14 cellular contexts compared by ENCODE assay signal in the genomic region with DNA sequence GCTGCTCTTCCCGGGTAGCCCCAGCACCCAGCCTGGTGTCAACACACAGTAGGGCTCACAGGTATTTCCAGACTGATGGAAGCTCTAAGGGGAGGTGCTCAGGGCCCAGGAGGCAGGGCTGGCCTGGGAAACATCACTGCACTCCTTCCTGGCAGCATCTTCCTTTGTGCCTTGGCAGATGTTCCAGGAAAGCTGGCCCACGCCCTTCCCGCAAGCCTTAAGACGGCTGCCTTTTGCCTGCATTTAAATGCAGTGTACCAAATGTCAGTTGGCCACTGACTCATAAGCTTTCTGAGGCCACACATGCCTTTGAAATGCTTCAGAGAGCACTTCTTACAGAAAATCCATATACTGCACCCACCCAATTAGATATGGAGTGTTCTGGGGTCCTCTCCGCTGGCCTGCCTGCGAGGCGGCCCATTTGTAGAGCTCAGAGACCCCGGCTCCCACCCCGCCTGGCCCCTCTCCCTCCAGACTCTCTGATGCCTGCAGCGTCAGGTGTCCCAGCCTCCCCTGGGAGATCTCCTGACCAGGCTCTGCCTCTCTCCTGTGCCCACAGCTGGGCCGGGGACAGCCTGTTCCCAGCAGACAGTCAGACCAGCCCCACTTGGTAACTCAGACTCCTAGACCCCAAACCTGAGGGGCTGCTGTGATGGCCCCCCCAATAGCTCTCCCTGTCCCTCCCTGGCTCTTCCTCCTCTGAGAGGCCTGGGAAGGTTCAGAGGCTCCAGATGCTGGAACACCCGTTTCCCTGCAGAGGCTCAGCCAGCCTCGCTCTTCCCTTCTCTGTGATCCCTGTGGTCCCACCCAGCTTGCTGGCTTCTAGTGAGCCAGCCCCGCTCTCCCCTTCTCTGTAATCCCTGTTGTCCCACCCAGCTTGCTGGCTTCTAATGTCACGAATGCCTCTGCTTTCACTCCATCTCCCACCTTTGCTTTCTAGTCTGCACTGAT. TPM values are rescaled to one million over a fixed set of nuclear protein-coding genes. Genes with fewer than 3 reads are reported as not detected.
DNase-seq lines count a peak whose midpoint lies in the region; ATAC-seq and TF ChIP-seq lines count a peak whose summit lies in the region.
"Had no signal": no experiment of that assay in that cellular context is flagged by ENCODE, and none has a peak within 500 bp of the region (broad histone marks: within the 10 kb centered on the region; RNA-seq: fewer than 3 reads in every experiment).

No MANE protein-coding gene starts in this region.

- H3K9ac ChIP-seq in neural progenitor cell: no peak overlapping the region

- H3K27ac Mint-ChIP-seq in neural progenitor cell: peak overlapping the region; percentile 3
- H3K27ac Mint-ChIP-seq: CD8-positive, alpha-beta T cell; naive B cell had no signal

- H3K27me3 Mint-ChIP-seq in neural progenitor cell (ENCODE audit: insufficient read depth, low read depth): peaks cover 6% of the 10 kb centered on the region

- H3F3A ChIP-seq in neural progenitor cell (ENCODE audit: low read depth): no peaks in the 10 kb centered on the region

- H2AFZ ChIP-seq in neural progenitor cell (replicated peaks): no peak overlapping the region

- no peaks in the 10 kb centered on the region for H4K20me1 ChIP-seq in neural progenitor cell (ENCODE audit: low read depth)

- H3K27me3 ChIP-seq in neural progenitor cell: no peaks in the 10 kb centered on the region

- H3K4me3 Mint-ChIP-seq in neural progenitor cell: no peak overlapping the region
- H3K4me3 Mint-ChIP-seq: CD8-positive, alpha-beta T cell had no signal

- H3K4me1 Mint-ChIP-seq in neural progenitor cell: peaks cover 10% of the 10 kb centered on the region
- H3K4me1 Mint-ChIP-seq: naive B cell had no signal

- H3K4me2 ChIP-seq in neural progenitor cell: no peak overlapping the region

- H3K27ac ChIP-seq in neural progenitor cell: no peak overlapping the region
- H3K27ac ChIP-seq: HL-60 had no signal

- no peaks in the 10 kb centered on the region for H3K79me2 ChIP-seq in neural progenitor cell (ENCODE audit: low read depth)

- H3K9me3 Mint-ChIP-seq in neural progenitor cell: peaks cover 12% of the 10 kb centered on the region

- H3K36me3 Mint-ChIP-seq in neural progenitor cell: no peaks in the 10 kb centered on the region
- H3K36me3 Mint-ChIP-seq: CD8-positive, alpha-beta T cell had no signal

- ATAC-seq in HG02870 (IDR thresholded peaks at IDR 0.05; ENCODE audit: unreplicated experiment): no peak
- ATAC-seq: CD8-positive, alpha-beta T cell; Panc1 had no signal

- no peaks in the 10 kb centered on the region for H3K36me3 ChIP-seq in neural progenitor cell
- H3K36me3 ChIP-seq: heart right ventricle had no signal

- no peak for TF ChIP-seq CTCF in neural progenitor cell (IDR thresholded peaks at IDR 0.05)

- H3K9me3 ChIP-seq in neural progenitor cell (ENCODE audit: low read depth): no peaks in the 10 kb centered on the region

- DNase-seq in AG08396 (ENCODE audit: low spot score): peak; percentile 75
- DNase-seq in NCI-H226: peak; percentile 80
- peak; percentile 32 for DNase-seq in epidermal melanocyte (ENCODE audit: insufficient read length, low spot score)
- no peak for DNase-seq in neural progenitor cell (ENCODE audit: low spot score)
- no peak for DNase-seq in DMS79 (lab: John Stamatoyannopoulos, UW)
- no peak for DNase-seq in NCI-H526 treated with DMSO at 0.1 percent for 48 hours (lab: John Stamatoyannopoulos, UW)
- DNase-seq in HT-29 (ENCODE audit: low spot score): no peak
- DNase-seq: heart right ventricle, naive B cell, NCI-H1694 had no signal

- peaks cover 6% of the 10 kb centered on the region for H3K4me1 ChIP-seq in neural progenitor cell

- H3K4me3 ChIP-seq in neural progenitor cell: no peak overlapping the region
- H3K4me3 ChIP-seq: heart right ventricle had no signal

RNA-seq across cellular contexts. Expression of gene THY1, which starts 47.6 kb away (rescaled TPM):
- 49.2 and 93.9 TPM in 2 replicates for total RNA-seq in neural progenitor cell (ENCODE audit: low replicate concordance)
- 0.18 and 0.25 TPM in 2 replicates for total RNA-seq in HT-29 (2014; rRNA removed; shearing (Covaris generic))
- total RNA-seq: CD8-positive, alpha-beta T cell had no signal

Comparison
In these comparisons a context has a peak if more than half of its experiments do, and no peak if none do; other contexts are left out.
1. DNase-seq: peak in AG08396 (single experiment), NCI-H226 (single experiment) and epidermal melanocyte (single experiment); none in neural progenitor cell (single experiment), DMS79 (single experiment), NCI-H526 treated with DMSO at 0.1 percent for 48 hours (single experiment) and HT-29 (single experiment).
2. RNA of gene THY1, which starts 47.6 kb away (total RNA-seq): 49.2 to 93.9 TPM in neural progenitor cell; 0.18 to 0.25 TPM in HT-29; every median in the first group is over 10 times any median in the second.